Comparison of ENCODE assay signal across 14 cellular contexts in the genomic region with DNA sequence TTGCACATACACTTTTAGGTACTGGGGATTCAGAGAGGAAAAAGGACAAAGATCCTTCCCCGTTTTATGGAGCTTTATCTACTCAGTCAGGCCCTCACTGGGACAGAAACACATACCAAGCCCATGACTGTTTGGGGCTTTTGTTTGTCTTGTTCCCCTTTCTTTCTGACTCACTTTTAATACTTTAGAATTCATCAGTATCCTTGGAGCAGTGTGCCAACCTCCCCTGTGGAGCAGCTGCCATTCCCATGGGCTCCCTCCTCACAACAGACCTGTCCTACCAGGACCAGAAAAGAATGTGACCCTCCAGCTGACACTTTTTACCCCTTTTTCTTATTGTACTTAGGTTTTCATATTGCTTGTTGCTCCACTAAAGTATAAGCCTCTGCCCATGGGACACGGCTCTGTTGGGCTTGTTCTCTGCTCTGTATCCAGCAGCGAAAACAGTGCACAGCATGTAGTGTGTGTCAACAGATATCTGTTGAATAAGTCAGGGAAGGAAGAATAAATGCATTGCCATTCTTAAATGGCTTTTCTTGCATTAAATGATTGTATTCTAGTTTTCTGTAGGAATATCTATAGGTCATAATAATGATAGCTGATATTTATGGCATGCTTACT.
DNase-seq lines count a peak whose midpoint lies in the region; ATAC-seq and TF ChIP-seq lines count a peak whose summit lies in the region.
"Had no signal": no experiment of that assay in that cellular context is flagged by ENCODE, and none has a peak within 500 bp of the region (broad histone marks: within the 10 kb centered on the region; RNA-seq: fewer than 3 reads in every experiment).

No MANE protein-coding gene starts in this region.

- no peak overlapping the region for H3K4me3 Mint-ChIP-seq in activated T-cell treated with anti-CD3 and anti-CD28 coated beads, Interleukin-2, amount 50 U/mL, for 4 hours
- no peak overlapping the region for H3K4me3 Mint-ChIP-seq in immature natural killer cell
- H3K4me3 Mint-ChIP-seq: activated naive CD8-positive, alpha-beta T cell; nephron had no signal

- H3K4me1 ChIP-seq in ACC112 (ENCODE audit: control insufficient read depth, insufficient read depth, low read length, unreplicated experiment) (peaks cover 23% of the 10 kb centered on the region), HUES6 (ENCODE audit: control insufficient read depth, insufficient read depth, low read length) (peaks cover 40% of the 10 kb centered on the region), upper lobe of right lung (no peaks in the 10 kb centered on the region), gastroesophageal sphincter (no peaks in the 10 kb centered on the region)

- no peaks in the 10 kb centered on the region for H3K36me3 Mint-ChIP-seq in activated T-cell treated with anti-CD3 and anti-CD28 coated beads, Interleukin-2, amount 50 U/mL, for 4 hours (ENCODE audit: insufficient read depth)
- no peaks in the 10 kb centered on the region for H3K36me3 Mint-ChIP-seq in immature natural killer cell
- H3K36me3 Mint-ChIP-seq: activated naive CD8-positive, alpha-beta T cell had no signal

- DNase-seq in amniotic epithelial cell (ENCODE audit: low read depth) (peak; percentile 75), hepatic stellate cell (ENCODE audit: low spot score) (peak; percentile 56), immature natural killer cell (no peak), upper lobe of right lung (no peak)
- DNase-seq in activated T-cell treated with anti-CD3 and anti-CD28 coated beads, Interleukin-2, amount 50 U/mL, for 4 hours, result no peak
- DNase-seq: NCI-H1105, SHP77 had no signal

- no peaks in the 10 kb centered on the region for H3K9me3 Mint-ChIP-seq in activated T-cell treated with anti-CD3 and anti-CD28 coated beads, Interleukin-2, amount 50 U/mL, for 4 hours
- peaks cover 0 to 6% (median 0%) of the 10 kb centered on the region in 6 donors for H3K9me3 Mint-ChIP-seq in immature natural killer cell
- H3K9me3 Mint-ChIP-seq: nephron had no signal

- H3K27ac Mint-ChIP-seq in immature natural killer cell, result no peak overlapping the region
- H3K27ac Mint-ChIP-seq: activated naive CD8-positive, alpha-beta T cell; nephron had no signal

- intact Hi-C loops in upper lobe of right lung (cut with DNase I), result no loop called here

- no peak overlapping the region for H2AFZ ChIP-seq in ACC112 (ENCODE audit: low read length, unreplicated experiment)

- WGBS in gastroesophageal sphincter (ENCODE audit: low coverage in 1 of 2), 2 donors, result 33 to 76% methylated on average over 1 to 3 of the region's 3 CpGs

- H3K4me3 ChIP-seq in ACC112 (ENCODE audit: low read depth, low read length) (no peak overlapping the region), HUES6 (ENCODE audit: low read depth, low read length) (no peak overlapping the region), upper lobe of right lung (no peak overlapping the region), gastroesophageal sphincter (no peak overlapping the region)
- H3K4me3 ChIP-seq: BLaER1, GM12878 had no signal

- no peaks in the 10 kb centered on the region for H3K36me3 ChIP-seq in ACC112 (ENCODE audit: insufficient read depth, low read length)
- H3K36me3 ChIP-seq in HUES6 (ENCODE audit: control insufficient read depth, insufficient read depth, low read length), result no peaks in the 10 kb centered on the region
- H3K36me3 ChIP-seq in upper lobe of right lung, result no peaks in the 10 kb centered on the region
- H3K36me3 ChIP-seq in gastroesophageal sphincter, result no peaks in the 10 kb centered on the region
- H3K36me3 ChIP-seq: BLaER1 had no signal

- no peaks in the 10 kb centered on the region for H3K9me3 ChIP-seq in HUES6 (ENCODE audit: control insufficient read depth, insufficient read depth, low read depth, low read length)
- no peaks in the 10 kb centered on the region for H3K9me3 ChIP-seq in upper lobe of right lung
- no peaks in the 10 kb centered on the region for H3K9me3 ChIP-seq in gastroesophageal sphincter
- H3K9me3 ChIP-seq: BLaER1 had no signal

- no peak for TF ChIP-seq EP300 in gastroesophageal sphincter (IDR thresholded peaks at IDR 0.05)

- H3K27me3 ChIP-seq in ACC112 (ENCODE audit: insufficient read depth, low read length) (no peaks in the 10 kb centered on the region), HUES6 (ENCODE audit: control insufficient read depth, insufficient read depth, low read length) (no peaks in the 10 kb centered on the region), upper lobe of right lung (no peaks in the 10 kb centered on the region), gastroesophageal sphincter (no peaks in the 10 kb centered on the region)
- H3K27me3 ChIP-seq: BLaER1 had no signal

- H3K79me2 ChIP-seq in ACC112 (ENCODE audit: control insufficient read depth, insufficient read depth, low read length, unreplicated experiment), result no peaks in the 10 kb centered on the region

- no peaks in the 10 kb centered on the region for H3K4me1 Mint-ChIP-seq in activated T-cell treated with anti-CD3 and anti-CD28 coated beads, Interleukin-2, amount 50 U/mL, for 4 hours (ENCODE audit: low read depth)
- H3K4me1 Mint-ChIP-seq in immature natural killer cell, result no peaks in the 10 kb centered on the region
- H3K4me1 Mint-ChIP-seq: nephron had no signal

- no peak for ATAC-seq in activated T-cell treated with anti-CD3 and anti-CD28 coated beads, Interleukin-2, amount 50 U/mL, for 4 hours
- ATAC-seq in upper lobe of right lung (no peak), gastroesophageal sphincter (no peak)
- ATAC-seq: GM12878 had no signal

- no peak for TF ChIP-seq CTCF in upper lobe of right lung (IDR thresholded peaks at IDR 0.05)
- no peak for TF ChIP-seq CTCF in gastroesophageal sphincter (IDR thresholded peaks at IDR 0.05)

- peak overlapping the region; percentile 68 for H3K27ac ChIP-seq in ACC112 (ENCODE audit: low read depth, low read length)
- peak overlapping the region; percentile 15; the same call in 1 of the 2 replicates for H3K27ac ChIP-seq in HUES6 (ENCODE audit: low read depth, low read length)
- no peak overlapping the region for H3K27ac ChIP-seq in upper lobe of right lung
- H3K27ac ChIP-seq in gastroesophageal sphincter, result no peak overlapping the region
- H3K27ac ChIP-seq: BLaER1 had no signal

- no peak for TF ChIP-seq POLR2A in gastroesophageal sphincter (IDR thresholded peaks at IDR 0.05)

- peaks cover 2% of the 10 kb centered on the region for H3K27me3 Mint-ChIP-seq in activated T-cell treated with anti-CD3 and anti-CD28 coated beads, Interleukin-2, amount 50 U/mL, for 4 hours (ENCODE audit: low read depth)
- peaks cover 0 to 2% (median 2%) of the 10 kb centered on the region in 3 donors for H3K27me3 Mint-ChIP-seq in immature natural killer cell (ENCODE audit: low read depth in 3 of 3)
- H3K27me3 Mint-ChIP-seq: activated naive CD8-positive, alpha-beta T cell had no signal

- peak overlapping the region; percentile 45 for H3K9ac ChIP-seq in HUES6 (ENCODE audit: low read length)
- H3K9ac ChIP-seq: BLaER1 had no signal

Comparison
In these comparisons a context has a peak if more than half of its experiments do, and no peak if none do; other contexts are left out.
1. H3K27ac ChIP-seq: peak in ACC112 (single experiment) and HUES6 (single experiment); none in upper lobe of right lung (single experiment) and gastroesophageal sphincter (0 of 4).
2. DNase-seq: peak in amniotic epithelial cell (single experiment) and hepatic stellate cell (single experiment); none in activated T-cell treated with anti-CD3 and anti-CD28 coated beads, Interleukin-2, amount 50 U/mL, for 4 hours (single experiment), immature natural killer cell (0 of 3) and upper lobe of right lung (single experiment).